Comparison of ENCODE assay signal across 19 cellular contexts in genomic region chr6:16296061-16296670, GRCh38.
"Had no signal": no experiment of that assay in that cellular context is flagged by ENCODE, and none has a peak within 500 bp of the region (broad histone marks: within the 10 kb centered on the region; RNA-seq: fewer than 3 reads in every experiment).

No MANE protein-coding gene starts in this region.

- H3K4me1 Mint-ChIP-seq: activated CD4-positive, alpha-beta T cell treated with anti-CD3 and anti-CD28 coated beads, Interleukin-2, amount 10 ng/mL, durations not matched to agents 24 days and 14 days; activated naive CD8-positive, alpha-beta T cell treated with anti-CD3 and anti-CD28 coated beads for 36 hours; nephron; stimulated activated naive B cell treated with anti-CD40 and anti-IgM and Interleukin-4, amounts not matched to agents 10 μg/mL and 1 μg/mL and 100 μg/mL, for 72 hours had no signal

- H3K36me3 ChIP-seq: colonic mucosa, transverse colon, uterus had no signal

- H3K4me1 ChIP-seq: colonic mucosa, heart left ventricle, sigmoid colon, transverse colon, uterus had no signal

- H3K9me3 Mint-ChIP-seq: activated CD4-positive, alpha-beta T cell treated with anti-CD3 and anti-CD28 coated beads, Interleukin-2, amount 10 ng/mL, durations not matched to agents 24 days and 14 days; activated CD8-positive, alpha-beta T cell treated with anti-CD3 and anti-CD28 coated beads for 36 hours; activated naive CD8-positive, alpha-beta T cell treated with anti-CD3 and anti-CD28 coated beads for 36 hours; activated T-helper 17 cell treated with anti-CD3 and anti-CD28 coated beads, Interleukin-2, amount 50 U/mL, for 72 hours; brain; nephron; stimulated activated naive B cell treated with anti-CD40 and anti-IgM and Interleukin-4, amounts not matched to agents 10 μg/mL and 1 μg/mL and 100 μg/mL, for 72 hours had no signal

- H3K27ac Mint-ChIP-seq: activated CD4-positive, alpha-beta T cell treated with anti-CD3 and anti-CD28 coated beads, Interleukin-2, amount 10 ng/mL, durations not matched to agents 24 days and 14 days; activated CD8-positive, alpha-beta T cell treated with anti-CD3 and anti-CD28 coated beads for 36 hours; activated naive CD8-positive, alpha-beta T cell treated with anti-CD3 and anti-CD28 coated beads for 36 hours; activated T-helper 17 cell treated with anti-CD3 and anti-CD28 coated beads, Interleukin-2, amount 50 U/mL, for 72 hours; nephron; stimulated activated naive B cell treated with anti-CD40 and anti-IgM and Interleukin-4, amounts not matched to agents 10 μg/mL and 1 μg/mL and 100 μg/mL, for 72 hours had no signal

- H3K9me3 ChIP-seq: colonic mucosa, heart left ventricle, sigmoid colon, transverse colon, uterus had no signal

- H3K4me3 ChIP-seq: colonic mucosa, heart left ventricle, sigmoid colon, transverse colon, uterus had no signal

- H3K27ac ChIP-seq: colonic mucosa, heart left ventricle, sigmoid colon, transverse colon, uterus had no signal

- H3K27me3 ChIP-seq: colonic mucosa, heart left ventricle, sigmoid colon, transverse colon, uterus had no signal

- DNase-seq: activated CD4-positive, alpha-beta T cell treated with anti-CD3 and anti-CD28 coated beads, Interleukin-2, amount 10 ng/mL, durations not matched to agents 24 days and 14 days; activated CD8-positive, alpha-beta T cell treated with anti-CD3 and anti-CD28 coated beads for 36 hours; activated naive CD4-positive, alpha-beta T cell; activated naive CD8-positive, alpha-beta T cell treated with anti-CD3 and anti-CD28 coated beads for 36 hours; activated T-cell treated with anti-CD3 and anti-CD28 coated beads, Interleukin-2, amount 50 U/mL, for 1 hour; amniotic stem cell; central memory CD4-positive, alpha-beta T cell; colonic mucosa; erythroblast; heart left ventricle; mesendoderm; sigmoid colon; stimulated activated CD4-positive, alpha-beta T cell treated with anti-CD3 and anti-CD28 coated beads, Interleukin-4, amount 100 ng/mL, for 4 hours; stimulated activated naive B cell treated with anti-CD40 and anti-IgM and Interleukin-4, amounts not matched to agents 10 μg/mL and 1 μg/mL and 100 μg/mL, for 72 hours; transverse colon; uterus had no signal

- H3K36me3 Mint-ChIP-seq: activated naive CD8-positive, alpha-beta T cell treated with anti-CD3 and anti-CD28 coated beads for 36 hours; brain had no signal

- H3K27me3 Mint-ChIP-seq: activated CD4-positive, alpha-beta T cell treated with anti-CD3 and anti-CD28 coated beads, Interleukin-2, amount 10 ng/mL, durations not matched to agents 24 days and 14 days; activated CD8-positive, alpha-beta T cell treated with anti-CD3 and anti-CD28 coated beads for 36 hours; activated naive CD8-positive, alpha-beta T cell treated with anti-CD3 and anti-CD28 coated beads for 36 hours; activated T-helper 17 cell treated with anti-CD3 and anti-CD28 coated beads, Interleukin-2, amount 50 U/mL, for 72 hours; brain had no signal

- H3K4me3 Mint-ChIP-seq: activated CD4-positive, alpha-beta T cell treated with anti-CD3 and anti-CD28 coated beads, Interleukin-2, amount 10 ng/mL, durations not matched to agents 24 days and 14 days; activated CD8-positive, alpha-beta T cell treated with anti-CD3 and anti-CD28 coated beads for 36 hours; activated naive CD8-positive, alpha-beta T cell treated with anti-CD3 and anti-CD28 coated beads for 36 hours; activated T-helper 17 cell treated with anti-CD3 and anti-CD28 coated beads, Interleukin-2, amount 50 U/mL, for 72 hours; brain; nephron; stimulated activated naive B cell treated with anti-CD40 and anti-IgM and Interleukin-4, amounts not matched to agents 10 μg/mL and 1 μg/mL and 100 μg/mL, for 72 hours had no signal
